21 cellular contexts compared by ENCODE assay signal in the genomic region with DNA sequence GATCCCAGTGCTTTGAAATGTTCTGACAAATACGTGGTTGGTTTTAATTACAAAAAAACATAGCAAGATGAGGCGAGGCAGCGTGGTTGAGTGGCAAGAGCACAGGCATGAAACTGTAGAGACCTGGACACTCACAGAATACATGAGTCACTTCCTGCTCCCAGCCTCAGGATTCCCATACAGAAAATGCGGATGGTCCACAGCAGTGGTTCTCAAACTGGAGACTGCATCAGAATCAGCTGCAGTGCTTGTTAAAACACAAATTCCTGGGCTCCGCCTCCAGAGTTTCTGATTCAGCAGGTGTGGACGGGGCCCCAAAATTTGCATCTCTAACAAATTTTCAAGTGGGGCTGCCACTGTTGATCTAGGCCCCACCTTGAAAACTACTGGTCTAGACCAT. TPM values are rescaled to one million over a fixed set of nuclear protein-coding genes. Genes with fewer than 3 reads are reported as not detected.
DNase-seq lines count a peak whose midpoint lies in the region; ATAC-seq and TF ChIP-seq lines count a peak whose summit lies in the region.
"Had no signal": no experiment of that assay in that cellular context is flagged by ENCODE, and none has a peak within 500 bp of the region (broad histone marks: within the 10 kb centered on the region; RNA-seq: fewer than 3 reads in every experiment).

No MANE protein-coding gene starts in this region.

- H2BK120ac ChIP-seq in H9 (ENCODE audit: low read depth, low read length, poor library complexity, severe bottlenecking): no peak overlapping the region

- no peaks in the 10 kb centered on the region for H3K36me3 Mint-ChIP-seq in H9 (ENCODE audit: insufficient read depth in 1 of 3, low read depth in 3 of 3)
- H3K36me3 Mint-ChIP-seq: immature natural killer cell had no signal

- no peak overlapping the region for H3K4me3 Mint-ChIP-seq in H9
- H3K4me3 Mint-ChIP-seq: activated T-helper 1 cell treated with anti-CD3 and anti-CD28 coated beads, Interleukin-12 subunit alpha, Interleukin-12 subunit beta, Interleukin-2, Interleukin-4 antibody, amounts not matched to agents 30 ng/mL and 10 ng/mL and 1 ng/mL, durations not matched to agents 14 hours and 24 hours and 36 hours; immature natural killer cell had no signal

- H3K4me2 ChIP-seq in H9 (ENCODE audit: insufficient read depth, insufficient read length, low read length): no peak overlapping the region
- H3K4me2 ChIP-seq: smooth muscle cell had no signal

- no peaks in the 10 kb centered on the region for H3K23me2 ChIP-seq in H9 (ENCODE audit: insufficient read length, low read depth, low read length, poor library complexity, severe bottlenecking)

- no peak overlapping the region for H3K14ac ChIP-seq in H9 (ENCODE audit: insufficient read depth, low read length)

- H3K9me3 ChIP-seq in H9 (ENCODE audit: control insufficient read depth, low read depth, low read length) (no peaks in the 10 kb centered on the region), adrenal gland (replicated peaks in 1 of 3) (no peaks in the 10 kb centered on the region), thyroid gland (no peaks in the 10 kb centered on the region)

- H3K4me3 ChIP-seq in adrenal gland (no peak overlapping the region), thyroid gland (replicated peaks in 1 of 3) (no peak overlapping the region)
- H3K4me3 ChIP-seq: smooth muscle cell had no signal

- H3K27ac ChIP-seq in H9 (ENCODE audit: insufficient read length, low read depth, low read length): no peak overlapping the region
- no peak overlapping the region for H3K27ac ChIP-seq in foreskin keratinocyte
- no peak overlapping the region for H3K27ac ChIP-seq in adrenal gland
- H3K27ac ChIP-seq in thyroid gland: no peak overlapping the region

- WGBS in H9 (ENCODE audit: extremely low coverage, insufficient read length, low lambda C conversion rate): no CpG with 5 or more reads among the region's 6 CpGs
- WGBS in adrenal gland, 4 donors: 56 to 73% (median 70%) methylated on average over 5 to 6 of the region's 6 CpGs
- WGBS in thyroid gland, 2 donors: 69 to 79% methylated on average over 6 of the region's 6 CpGs

- intact Hi-C loops in adrenal gland (cut with DNase I) (no loop called here), thyroid gland (cut with DNase I) (no loop called here)

- no peak overlapping the region for H2BK20ac ChIP-seq in H9 (ENCODE audit: low read depth, low read length, poor library complexity, severe bottlenecking)

- H2AFZ ChIP-seq in H9 (ENCODE audit: low read length): no peak overlapping the region

- no peak overlapping the region for H3T11ph ChIP-seq in H9 (ENCODE audit: low read length)

- H3K27ac Mint-ChIP-seq in H9: 0 out of 7 replicates have a peak overlapping the region, but pooled peaks of 1 of the 3 experiments have one; percentile 30
- H3K27ac Mint-ChIP-seq: activated T-helper 1 cell treated with anti-CD3 and anti-CD28 coated beads, Interleukin-12 subunit alpha, Interleukin-12 subunit beta, Interleukin-2, Interleukin-4 antibody, amounts not matched to agents 30 ng/mL and 10 ng/mL and 1 ng/mL, durations not matched to agents 14 hours and 24 hours and 36 hours; immature natural killer cell had no signal

- no peak overlapping the region for H3K9ac ChIP-seq in H9 (ENCODE audit: extremely low read depth, insufficient read length, low read length)

- no peaks in the 10 kb centered on the region for H3K79me2 ChIP-seq in H9 (ENCODE audit: insufficient read depth, low read length)

- no peak overlapping the region for H4K5ac ChIP-seq in H9 (ENCODE audit: insufficient read length, low read depth, low read length)

- in situ Hi-C loops in ACHN (cut with HindIII; ENCODE audit: low pct_ligation_motif_present, low pct_unique_long_range_greater_than_20kb, low sequenced_read_pairs): no loop called here

- H3K56ac ChIP-seq in H9 (ENCODE audit: insufficient read length, low read depth, low read length): no peak overlapping the region

- TF ChIP-seq CTCF in H9 (conservative IDR thresholded peaks at IDR 0.05): no peak
- no peak for TF ChIP-seq CTCF in foreskin keratinocyte (conservative IDR thresholded peaks at IDR 0.05)
- no peak for TF ChIP-seq CTCF in adrenal gland (IDR thresholded peaks at IDR 0.05)
- TF ChIP-seq CTCF in thyroid gland (IDR thresholded peaks at IDR 0.05): no peak

- no peak overlapping the region for H3K4ac ChIP-seq in H9 (ENCODE audit: low read depth, low read length)

- H3K4me1 ChIP-seq in H9 (ENCODE audit: insufficient read depth, low read length) (peaks cover 3% of the 10 kb centered on the region; the same call in 1 of the 2 replicates), foreskin keratinocyte (no peaks in the 10 kb centered on the region), adrenal gland (replicated peaks in 1 of 2) (no peaks in the 10 kb centered on the region), thyroid gland (no peaks in the 10 kb centered on the region)

- H2BK12ac ChIP-seq in H9 (ENCODE audit: insufficient read length, low read depth, low read length): no peak overlapping the region

- no peaks in the 10 kb centered on the region for H3K27me3 ChIP-seq in H9 (ENCODE audit: insufficient read depth, low read length)
- no peaks in the 10 kb centered on the region for H3K27me3 ChIP-seq in foreskin keratinocyte
- peaks cover 11% of the 10 kb centered on the region for H3K27me3 ChIP-seq in adrenal gland
- no peaks in the 10 kb centered on the region for H3K27me3 ChIP-seq in thyroid gland

- no peak overlapping the region for H2AK5ac ChIP-seq in H9 (ENCODE audit: insufficient read length, low read length)

- TF ChIP-seq POLR2A in adrenal gland (IDR thresholded peaks at IDR 0.05) (no peak), thyroid gland (IDR thresholded peaks at IDR 0.05) (no peak)

- no peaks in the 10 kb centered on the region for H3K79me1 ChIP-seq in H9 (ENCODE audit: insufficient read depth, low read depth, low read length, poor library complexity, severe bottlenecking)

- H4K91ac ChIP-seq in H9 (ENCODE audit: insufficient read length, low read depth, low read length): no peak overlapping the region

- no peak for ATAC-seq in foreskin keratinocyte
- no peak for ATAC-seq in GM21367 (IDR thresholded peaks at IDR 0.05; ENCODE audit: unreplicated experiment)
- ATAC-seq in GM21825 (IDR thresholded peaks at IDR 0.05; ENCODE audit: unreplicated experiment): no peak

- H2BK5ac ChIP-seq in H9 (ENCODE audit: insufficient read length, low read length): no peak overlapping the region

- H3K36me3 ChIP-seq in adrenal gland (replicated peaks in 1 of 2) (no peaks in the 10 kb centered on the region), thyroid gland (no peaks in the 10 kb centered on the region)

- peaks cover 10 to 11% of the 10 kb centered on the region in 2 experiments for H3K4me1 Mint-ChIP-seq in H9
- H3K4me1 Mint-ChIP-seq: immature natural killer cell had no signal

- peaks cover 12% of the 10 kb centered on the region for H3K27me3 Mint-ChIP-seq in H9 (ENCODE audit: low read depth)

- DNase-seq in ACHN (peak; percentile 28), H9 (peak; percentile 41), SW 1271 (lab: John Stamatoyannopoulos, UW) (peak; percentile 9 to 40), foreskin keratinocyte (peak; percentile 58 to 68), adrenal gland (no peak), thyroid gland (no peak)
- DNase-seq: activated CD4-positive, alpha-beta T cell treated with anti-CD3 and anti-CD28 coated beads, Interleukin-2, amount 50 U/mL, for 1 hour; anterior cingulate cortex; effector CD4-positive, alpha-beta T cell; foreskin melanocyte; immature natural killer cell; Karpas-422; NCI-H2081 treated with DMSO at 0.1 percent for 48 hours; NCI-H774 had no signal

- no peak overlapping the region for H2BK15ac ChIP-seq in H9 (ENCODE audit: low read depth, low read length)

- H3K9me3 Mint-ChIP-seq in H9: no peaks in the 10 kb centered on the region
- H3K9me3 Mint-ChIP-seq: activated T-helper 1 cell treated with anti-CD3 and anti-CD28 coated beads, Interleukin-12 subunit alpha, Interleukin-12 subunit beta, Interleukin-2, Interleukin-4 antibody, amounts not matched to agents 30 ng/mL and 10 ng/mL and 1 ng/mL, durations not matched to agents 14 hours and 24 hours and 36 hours; immature natural killer cell had no signal

- no peak overlapping the region for H3K18ac ChIP-seq in H9 (ENCODE audit: insufficient read length, low read depth, low read length)

- no peak overlapping the region for H4K8ac ChIP-seq in H9 (replicated peaks; ENCODE audit: insufficient read length, low read depth, low read length)

- H4K20me1 ChIP-seq in H9 (ENCODE audit: control insufficient read depth, insufficient read depth, insufficient read length): no peaks in the 10 kb centered on the region

- H3K23ac ChIP-seq in H9 (ENCODE audit: insufficient read length, low read depth, low read length): no peak overlapping the region

RNA-seq across cellular contexts. Expression of a gene that starts 10.1 kb away (rescaled TPM):
- total RNA-seq in H9 (2021): not detected in 2 replicates
- total RNA-seq in foreskin keratinocyte: not detected in 2 replicates
- not detected in 2 replicates for polyA plus RNA-seq in foreskin keratinocyte
- total RNA-seq in adrenal gland: not detected
- not detected for polyA plus RNA-seq in adrenal gland
- total RNA-seq in thyroid gland: not detected
- total RNA-seq: activated T-helper 1 cell treated with anti-CD3 and anti-CD28 coated beads, Interleukin-12 subunit alpha, Interleukin-12 subunit beta, Interleukin-2, Interleukin-4 antibody, amounts not matched to agents 30 ng/mL and 10 ng/mL and 1 ng/mL, durations not matched to agents 14 hours and 24 hours and 36 hours; mucosa of gallbladder; osteocyte; smooth muscle cell; subcutaneous adipose tissue had no signal
- polyA plus RNA-seq: immature natural killer cell, smooth muscle cell had no signal

RNA-seq across cellular contexts. Expression of a gene that starts 31.4 kb away (rescaled TPM):
- total RNA-seq in H9 (2021) (19.8 and 21.5 TPM in 2 replicates), foreskin keratinocyte (18.1 and 23.5 TPM in 2 replicates), adrenal gland (10 to 100 TPM; 15.3 to 30.0 (median 28.8) TPM), thyroid gland (10 to 100 TPM; 24.9 to 36.8 (median 33.5) TPM)
- polyA plus RNA-seq in foreskin keratinocyte (19.2 and 22.8 TPM in 2 replicates), adrenal gland (10 to 100 TPM; 14.6 to 33.2 (median 23.0) TPM)

Comparison
In these comparisons a context has a peak if more than half of its experiments do, and no peak if none do; other contexts are left out.
1. DNase-seq: peak in ACHN (single experiment), H9 (single experiment), SW 1271 (2 of 2) and foreskin keratinocyte (2 of 2); none in adrenal gland (0 of 7) and thyroid gland (0 of 2).